Comparison of ENCODE assay signal across 25 cellular contexts in the genomic region with DNA sequence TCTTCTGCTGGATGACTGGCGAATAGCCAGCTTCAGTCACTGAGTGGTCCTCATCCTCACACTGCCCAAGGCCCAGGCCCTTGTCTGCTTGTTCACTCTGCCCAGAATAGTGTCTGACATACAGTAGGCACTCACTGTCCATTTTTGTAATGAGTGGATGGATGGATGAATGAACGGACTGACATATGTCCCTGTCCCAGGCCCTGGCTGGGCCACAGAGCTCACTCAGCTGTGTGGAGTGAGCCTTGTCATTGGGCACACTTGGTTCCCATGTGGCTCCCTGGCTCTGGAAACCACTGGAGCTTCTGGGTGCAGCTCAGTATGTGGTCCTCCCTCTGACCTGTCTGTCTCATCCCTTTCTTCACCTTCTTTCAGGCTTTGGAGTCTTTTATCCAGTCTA. TPM values are rescaled to one million over a fixed set of nuclear protein-coding genes. Genes with fewer than 3 reads are reported as not detected.
DNase-seq lines count a peak whose midpoint lies in the region; ATAC-seq and TF ChIP-seq lines count a peak whose summit lies in the region.
"Had no signal": no experiment of that assay in that cellular context is flagged by ENCODE, and none has a peak within 500 bp of the region (broad histone marks: within the 10 kb centered on the region; RNA-seq: fewer than 3 reads in every experiment).

No MANE protein-coding gene starts in this region.

- peaks cover 0 to 14% (median 9%) of the 10 kb centered on the region in 5 experiments for H3K9me3 Mint-ChIP-seq in brain
- H3K9me3 Mint-ChIP-seq in activated T-cell treated with anti-CD3 and anti-CD28 coated beads, Interleukin-2, amount 50 U/mL, for 4 hours = no peaks in the 10 kb centered on the region

- no peak overlapping the region for H2BK120ac ChIP-seq in neuronal stem cell (ENCODE audit: low read depth, low read length)

- ATAC-seq in activated T-cell treated with anti-CD3 and anti-CD28 coated beads, Interleukin-2, amount 50 U/mL, for 4 hours = no peak
- ATAC-seq in GM19395 (IDR thresholded peaks at IDR 0.05; ENCODE audit: unreplicated experiment) = no peak
- ATAC-seq: GM12878, HCT116, Panc1 had no signal

- no peak overlapping the region for H2BK12ac ChIP-seq in neuronal stem cell (ENCODE audit: low read length)

- H3K36me3 ChIP-seq in neuronal stem cell (replicated peaks in 1 of 2; ENCODE audit: control insufficient read depth in 2 of 2, insufficient read depth in 2 of 2, low read length in 2 of 2) = no peaks in the 10 kb centered on the region

- H3K27ac Mint-ChIP-seq in brain = peak overlapping the region; percentile 58 to 99 (median 97)
- H3K27ac Mint-ChIP-seq: CD4-positive, alpha-beta memory T cell had no signal

- no peak overlapping the region for H4K8ac ChIP-seq in neuronal stem cell (ENCODE audit: low read depth, low read length)

- H3K27ac ChIP-seq in neuronal stem cell (replicated peaks; ENCODE audit: low read length) = no peak overlapping the region
- H3K27ac ChIP-seq: RWPE1, SK-N-MC had no signal

- no peak overlapping the region for H2BK5ac ChIP-seq in neuronal stem cell (ENCODE audit: low read length)

- H3K4ac ChIP-seq in neuronal stem cell (ENCODE audit: low read length) = no peak overlapping the region

- no peak overlapping the region for H4K91ac ChIP-seq in neuronal stem cell (ENCODE audit: low read depth, low read length, poor library complexity)

- no peak overlapping the region for H3K14ac ChIP-seq in neuronal stem cell (ENCODE audit: low read length)

- DNase-seq in NCI-H82 (lab: John Stamatoyannopoulos, UW) = peak; percentile 34
- no peak for DNase-seq in NCI-H82 treated with DMSO at 0.1 percent for 48 hours (lab: John Stamatoyannopoulos, UW; ENCODE audit: unreplicated experiment)
- DNase-seq in neuronal stem cell (ENCODE audit: low spot score) = no peak
- DNase-seq in Kasumi-1 (lab: John Stamatoyannopoulos, UW) = no peak
- DNase-seq in activated T-cell treated with anti-CD3 and anti-CD28 coated beads, Interleukin-2, amount 50 U/mL, for 4 hours = no peak
- DNase-seq: C1 segment of cervical spinal cord; CD4-positive, alpha-beta memory T cell; COR-L47; EL; GDM1; IMR-90; NCI-H146; NCI-H1930; NCI-H446 treated with DMSO at 0.1 percent for 48 hours; NCI-H526; SIG-M5 had no signal

- H3K36me3 Mint-ChIP-seq in brain = no peaks in the 10 kb centered on the region
- no peaks in the 10 kb centered on the region for H3K36me3 Mint-ChIP-seq in activated T-cell treated with anti-CD3 and anti-CD28 coated beads, Interleukin-2, amount 50 U/mL, for 4 hours (ENCODE audit: insufficient read depth)
- H3K36me3 Mint-ChIP-seq: CD4-positive, alpha-beta memory T cell had no signal

- H2AFZ ChIP-seq in neuronal stem cell (ENCODE audit: low read length) = no peak overlapping the region

- H3K4me1 Mint-ChIP-seq in brain = peaks cover 97% of the 10 kb centered on the region
- H3K4me1 Mint-ChIP-seq in activated T-cell treated with anti-CD3 and anti-CD28 coated beads, Interleukin-2, amount 50 U/mL, for 4 hours (ENCODE audit: low read depth) = no peaks in the 10 kb centered on the region

- peaks cover 6% of the 10 kb centered on the region for H3K27me3 Mint-ChIP-seq in brain
- peaks cover 45% of the 10 kb centered on the region for H3K27me3 Mint-ChIP-seq in activated T-cell treated with anti-CD3 and anti-CD28 coated beads, Interleukin-2, amount 50 U/mL, for 4 hours (ENCODE audit: low read depth)

- H2AK5ac ChIP-seq in neuronal stem cell (ENCODE audit: low read depth, low read length) = peak overlapping the region; percentile 90

- H3K18ac ChIP-seq in neuronal stem cell (ENCODE audit: low read length) = peak overlapping the region; percentile 68

- H3K23ac ChIP-seq in neuronal stem cell (ENCODE audit: low read depth, low read length, poor library complexity) = no peak overlapping the region

- TF ChIP-seq CTCF in brain (conservative IDR thresholded peaks at IDR 0.05) = no peak

- H3K9ac ChIP-seq in neuronal stem cell (ENCODE audit: low read depth, low read length, poor library complexity) = no peak overlapping the region

- no peaks in the 10 kb centered on the region for H3K79me1 ChIP-seq in neuronal stem cell (ENCODE audit: low read depth, low read length)

- H3K4me3 Mint-ChIP-seq in brain = peak overlapping the region in 1 of 5 experiments; percentile 20
- no peak overlapping the region for H3K4me3 Mint-ChIP-seq in activated T-cell treated with anti-CD3 and anti-CD28 coated beads, Interleukin-2, amount 50 U/mL, for 4 hours
- H3K4me3 Mint-ChIP-seq: CD4-positive, alpha-beta memory T cell had no signal

- WGBS in neuronal stem cell (ENCODE audit: extremely low coverage in 2 of 2, insufficient read length in 2 of 2, insufficient replicate concordance in 1 of 2), 2 donors = no CpG with 5 or more reads among the region's 2 CpGs

- H3K4me2 ChIP-seq in neuronal stem cell (ENCODE audit: insufficient read depth, low read length, poor library complexity, severe bottlenecking) = no peak overlapping the region

- peaks cover 14 to 25% of the 10 kb centered on the region in 2 donors for H3K4me1 ChIP-seq in neuronal stem cell (ENCODE audit: control insufficient read depth in 2 of 2, insufficient read depth in 1 of 2, low read depth in 1 of 2, low read length in 2 of 2)

- H3K27me3 ChIP-seq in neuronal stem cell (ENCODE audit: control insufficient read depth in 3 of 3, insufficient read depth in 3 of 3, low read depth in 1 of 3, low read length in 3 of 3) = peaks cover 0 to 46% (median 0%) of the 10 kb centered on the region in 3 experiments

- H3K4me3 ChIP-seq in neuronal stem cell (ENCODE audit: low read length in 2 of 2) = no peak overlapping the region
- H3K4me3 ChIP-seq: GM12878, SK-N-MC had no signal

- no peaks in the 10 kb centered on the region for H3K9me3 ChIP-seq in neuronal stem cell (replicated peaks in 1 of 2; ENCODE audit: control insufficient read depth in 2 of 2, insufficient read depth in 1 of 2, low read depth in 1 of 2, low read length in 2 of 2)

- no peak overlapping the region for H2BK15ac ChIP-seq in neuronal stem cell (ENCODE audit: low read length)

RNA-seq across cellular contexts. Expression of a gene that starts 36.7 kb away (rescaled TPM):
- 8.1 TPM for polyA plus RNA-seq in brain (ENCODE audit: insufficient read depth, low read depth, low replicate concordance)
- 3.4 TPM for polyA plus RNA-seq in neuronal stem cell (2013, experiment 1 of 2)
- 3.1 TPM for polyA plus RNA-seq in neuronal stem cell (2013, experiment 2 of 2)
- under 1 TPM in 2 of 3 donors, not detected in 1; 0.20 to 0.22 TPM for total RNA-seq in activated T-cell treated with anti-CD3 and anti-CD28 coated beads, Interleukin-2, amount 50 U/mL, for 4 hours
- total RNA-seq: CD4-positive, alpha-beta memory T cell; GM12878; IMR-90; OCI-LY7 had no signal
- polyA plus RNA-seq: AG04450; CD4-positive, alpha-beta memory T cell; IMR-90 had no signal
